Comparison of ENCODE assay signal across 8 cellular contexts in the genomic region with DNA sequence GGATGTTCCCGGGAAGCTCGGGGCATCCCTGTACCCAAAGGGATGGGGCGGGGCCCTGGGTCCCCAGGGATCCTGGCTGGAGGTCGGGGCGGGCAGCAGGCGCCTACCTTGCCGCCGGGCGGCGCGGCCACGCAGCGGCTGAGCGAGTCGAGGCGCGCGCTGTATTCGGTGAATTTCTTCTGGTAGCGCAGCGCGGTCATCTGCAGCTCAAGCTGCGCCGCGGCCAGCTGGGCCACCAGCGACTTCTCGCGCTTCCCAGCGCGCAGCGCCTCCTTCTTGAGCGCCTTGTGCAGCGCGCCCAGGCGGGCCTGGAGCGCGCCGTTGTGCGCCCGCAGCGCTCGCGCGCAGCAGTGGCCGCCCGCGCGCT. TPM values are rescaled to one million over a fixed set of nuclear protein-coding genes. Genes with fewer than 3 reads are reported as not detected.
A peak's percentile ranks its signal among the peaks of the same experiment; 100 is the strongest.
DNase-seq lines count a peak whose midpoint lies in the region; ATAC-seq and TF ChIP-seq lines count a peak whose summit lies in the region.

No MANE protein-coding gene starts in this region.

- 2% methylated on average over 27 of the region's 48 CpGs for WGBS in prostate gland

- H3K9me3 ChIP-seq in cardiac muscle cell (ENCODE audit: low read depth) = no peaks in the 10 kb centered on the region
- no peaks in the 10 kb centered on the region for H3K9me3 ChIP-seq in prostate gland

- TF ChIP-seq POLR2A in prostate gland (IDR thresholded peaks at IDR 0.05) = no peak

- no peaks in the 10 kb centered on the region for H3K36me3 ChIP-seq in cardiac muscle cell
- H3K36me3 ChIP-seq in prostate gland = no peaks in the 10 kb centered on the region

- H3K27ac ChIP-seq in cardiac muscle cell = peak overlapping the region; percentile 39
- peak overlapping the region; percentile 88 to 92 for H3K27ac ChIP-seq in prostate gland

- intact Hi-C loops in prostate gland (cut with DNase I) = loop anchor here (5.0 to 10.0 kb wide), 4 partner anchors 102 to 519 kb away; no protein-coding TSS in a partner anchor

- H3K4me1 ChIP-seq in cardiac muscle cell (ENCODE audit: low read depth) = peaks cover 33% of the 10 kb centered on the region
- peaks cover 5% of the 10 kb centered on the region for H3K4me1 ChIP-seq in prostate gland (replicated peaks)

- DNase-seq in DMS53 treated with DMSO at 0.1 percent for 48 hours (lab: John Stamatoyannopoulos, UW; ENCODE audit: unreplicated experiment) (peak; percentile 1), SHP77 treated with DMSO at 0.1 percent for 48 hours (lab: John Stamatoyannopoulos, UW) (peak; percentile 17), cardiac muscle cell (ENCODE audit: low read depth in 1 of 2, low spot score in 1 of 2) (peak; percentile 79 to 83), prostate gland (ENCODE audit: low spot score) (peak; percentile 42), amniotic stem cell (lab: John Stamatoyannopoulos, UW) (no peak)

- H3K27me3 ChIP-seq in cardiac muscle cell = no peaks in the 10 kb centered on the region
- no peaks in the 10 kb centered on the region for H3K27me3 ChIP-seq in prostate gland (replicated peaks; ENCODE audit: insufficient read depth)

- H3K4me3 ChIP-seq in cardiac muscle cell (peak overlapping the region; percentile 61), prostate gland (peak overlapping the region; percentile 78 to 81)

- no peak for ATAC-seq in GM18517 (IDR thresholded peaks at IDR 0.05; ENCODE audit: unreplicated experiment)
- ATAC-seq in HG02852 (IDR thresholded peaks at IDR 0.05; ENCODE audit: unreplicated experiment) = no peak
- ATAC-seq in GM19395 (IDR thresholded peaks at IDR 0.05; ENCODE audit: unreplicated experiment) = no peak

- peak; percentile 30 for TF ChIP-seq CTCF in cardiac muscle cell (IDR thresholded peaks at IDR 0.05; ENCODE audit: low read depth, low read length)
- TF ChIP-seq CTCF in prostate gland (IDR thresholded peaks at IDR 0.05) = peak in 2 of 4 experiments; percentile 36 to 59

RNA-seq across cellular contexts. Expression of a gene that starts 0.8 kb away (rescaled TPM):
- 81.9 and 94.7 TPM in 2 replicates for total RNA-seq in cardiac muscle cell
- polyA plus RNA-seq in cardiac muscle cell = 63.9 and 65.2 TPM in 2 replicates
- 100 to 1,000 TPM in 1 of 2 donors, 10 to 100 TPM in 1; 80.9 to 143 TPM for total RNA-seq in prostate gland
